ENCODE assay signal across 8 cellular contexts in genomic region chr13:97810152-97810551, GRCh38.
DNase-seq lines count a peak whose midpoint lies in the region; ATAC-seq and TF ChIP-seq lines count a peak whose summit lies in the region.

No MANE protein-coding gene starts in this region.

- no peaks in the 10 kb centered on the region for H3K36me3 ChIP-seq in esophagus squamous epithelium

- H3K4me3 ChIP-seq in epithelial cell of proximal tubule (ENCODE audit: low read depth, low read length): no peak overlapping the region
- H3K4me3 ChIP-seq in retinal pigment epithelial cell (ENCODE audit: low read length): no peak overlapping the region
- H3K4me3 ChIP-seq in esophagus squamous epithelium: no peak overlapping the region

- H3K27ac ChIP-seq in esophagus squamous epithelium: no peak overlapping the region
- H3K27ac ChIP-seq in substantia nigra (ENCODE audit: low read depth, low read length, poor library complexity, severe bottlenecking): no peak overlapping the region

- no peak for TF ChIP-seq POLR2A in esophagus squamous epithelium (IDR thresholded peaks at IDR 0.05)

- H3K27me3 ChIP-seq in esophagus squamous epithelium: no peaks in the 10 kb centered on the region

- intact Hi-C loops in esophagus squamous epithelium (cut with DNase I): no loop called here

- no peak for ATAC-seq in HG02678 (IDR thresholded peaks at IDR 0.05; ENCODE audit: unreplicated experiment)

- no peaks in the 10 kb centered on the region for H3K4me1 ChIP-seq in esophagus squamous epithelium

- H3K9me3 ChIP-seq in esophagus squamous epithelium: no peaks in the 10 kb centered on the region

- TF ChIP-seq CTCF in epithelial cell of proximal tubule (conservative IDR thresholded peaks at IDR 0.05; ENCODE audit: low read depth, low read length) (peak; percentile 64), retinal pigment epithelial cell (conservative IDR thresholded peaks at IDR 0.05; ENCODE audit: low read depth, low read length) (peak; percentile 55), esophagus squamous epithelium (IDR thresholded peaks at IDR 0.05) (peak in 2 of 6 experiments; percentile 34 to 35)

- WGBS in esophagus squamous epithelium, 2 donors: 23% methylated on average over 3 of the region's 3 CpGs

- DNase-seq in DMS79 treated with DMSO at 0.1 percent for 48 hours (lab: John Stamatoyannopoulos, UW): peak; percentile 60
- DNase-seq in DMS79 (lab: John Stamatoyannopoulos, UW): no peak
- DNase-seq in NCI-H2227 (lab: John Stamatoyannopoulos, UW; ENCODE audit: unreplicated experiment): peak; percentile 40
- DNase-seq in epithelial cell of proximal tubule (ENCODE audit: low read depth): no peak
- DNase-seq in retinal pigment epithelial cell (ENCODE audit: low read depth): no peak
- DNase-seq in esophagus squamous epithelium (lab: John Stamatoyannopoulos, UW): no peak
- no peak for DNase-seq in substantia nigra (lab: John Stamatoyannopoulos, UW)

Comparison
In these comparisons a context has a peak if more than half of its experiments do, and no peak if none do; other contexts are left out.
1. DNase-seq: peak in DMS79 treated with DMSO at 0.1 percent for 48 hours (single experiment) and NCI-H2227 (single experiment); none in DMS79 (single experiment), epithelial cell of proximal tubule (single experiment), retinal pigment epithelial cell (single experiment), esophagus squamous epithelium (single experiment) and substantia nigra (0 of 49).